ENCODE assay signal across 27 cellular contexts in genomic region chr5:169760229-169760628, GRCh38.
"Had no signal": no experiment of that assay in that cellular context is flagged by ENCODE, and none has a peak within 500 bp of the region (broad histone marks: within the 10 kb centered on the region; RNA-seq: fewer than 3 reads in every experiment).

No MANE protein-coding gene starts in this region.

- H3K4me3 ChIP-seq: stomach, testis, thoracic aorta, thyroid gland, tibial artery, tibial nerve, transverse colon, upper lobe of left lung, upper lobe of right lung, uterus, vagina had no signal

- H3K27me3 Mint-ChIP-seq: stimulated activated memory B cell treated with anti-CD40 and anti-IgM and Interleukin-4, amounts not matched to agents 10 μg/mL and 1 μg/mL and 100 μg/mL, for 72 hours; stimulated activated naive B cell treated with anti-CD40 and anti-IgM and Interleukin-4, amounts not matched to agents 10 μg/mL and 1 μg/mL and 100 μg/mL, for 72 hours; stimulated activated naive CD8-positive, alpha-beta T cell treated with anti-CD3 and anti-CD28 coated beads, Interleukin-15, amount 100 ng/mL, for 72 hours; stimulated activated naive CD8-positive, alpha-beta T cell treated with anti-CD3 and anti-CD28 coated beads, Interleukin-15, Interleukin-2, amounts not matched to agents 100 ng/mL and 50 ng/mL, for 24 hours had no signal

- H3K27ac Mint-ChIP-seq: stimulated activated memory B cell treated with anti-CD40 and anti-IgM and Interleukin-4, amounts not matched to agents 10 μg/mL and 1 μg/mL and 100 μg/mL, for 72 hours; stimulated activated naive B cell treated with anti-CD40 and anti-IgM and Interleukin-4, amounts not matched to agents 10 μg/mL and 1 μg/mL and 100 μg/mL, for 72 hours; stimulated activated naive CD8-positive, alpha-beta T cell treated with anti-CD3 and anti-CD28 coated beads, Interleukin-15, amount 100 ng/mL, for 72 hours; stimulated activated naive CD8-positive, alpha-beta T cell treated with anti-CD3 and anti-CD28 coated beads, Interleukin-15, Interleukin-2, amounts not matched to agents 100 ng/mL and 50 ng/mL, for 24 hours; type B pancreatic cell had no signal

- H3K27ac ChIP-seq: stomach, testis, thoracic aorta, thyroid gland, tibial artery, tibial nerve, transverse colon, upper lobe of left lung, upper lobe of right lung, uterus, vagina had no signal

- H3K9me3 Mint-ChIP-seq: stimulated activated effector memory CD8-positive, alpha-beta T cell treated with anti-CD3 and anti-CD28 coated beads, Interleukin-12 subunit alpha, Interleukin-12 subunit beta, amount 100 ng/mL, for 72 hours; stimulated activated naive B cell treated with anti-CD40 and anti-IgM and Interleukin-4, amounts not matched to agents 10 μg/mL and 1 μg/mL and 100 μg/mL, for 72 hours; stimulated activated naive CD8-positive, alpha-beta T cell treated with anti-CD3 and anti-CD28 coated beads, Interleukin-15, amount 100 ng/mL, for 72 hours; stimulated activated naive CD8-positive, alpha-beta T cell treated with anti-CD3 and anti-CD28 coated beads, Interleukin-15, Interleukin-2, amounts not matched to agents 100 ng/mL and 50 ng/mL, for 24 hours had no signal

- H3K36me3 Mint-ChIP-seq: type B pancreatic cell had no signal

- H3K9me3 ChIP-seq: stomach, testis, thoracic aorta, thyroid gland, tibial artery, tibial nerve, transverse colon, upper lobe of left lung, upper lobe of right lung, uterus, vagina had no signal

- H3K36me3 ChIP-seq: thoracic aorta, thyroid gland, tibial artery, tibial nerve, transverse colon, upper lobe of left lung, upper lobe of right lung, uterus, vagina had no signal

- DNase-seq: stimulated activated CD4-positive, alpha-beta T cell treated with anti-CD3 and anti-CD28 coated beads, Interleukin-2, amount 100 ng/mL, for 48 hours; stimulated activated CD4-positive, alpha-beta T cell treated with anti-CD3 and anti-CD28 coated beads, Interleukin-4, amount 100 ng/mL, for 1 hour; stimulated activated CD4-positive, alpha-beta T cell treated with anti-CD3 and anti-CD28 coated beads, Interleukin-4, amount 100 ng/mL, for 24 hours; stimulated activated CD4-positive, alpha-beta T cell treated with anti-CD3 and anti-CD28 coated beads, Interleukin-4, amount 100 ng/mL, for 4 hours; stimulated activated CD8-positive, alpha-beta memory T cell treated with anti-CD3 and anti-CD28 coated beads, Interleukin-4, amount 100 ng/mL, for 48 hours; stimulated activated naive B cell treated with anti-CD40 and anti-IgM and Interleukin-4, amounts not matched to agents 10 μg/mL and 1 μg/mL and 100 μg/mL, for 72 hours; stimulated activated naive CD4-positive, alpha-beta T cell; stimulated activated naive CD4-positive, alpha-beta T cell treated with Interleukin-2 at 50 U/mL for 16 hours; stimulated activated naive CD8-positive, alpha-beta T cell treated with anti-CD3 and anti-CD28 coated beads, Interleukin-15, amount 100 ng/mL, for 72 hours; stimulated activated naive CD8-positive, alpha-beta T cell treated with anti-CD3 and anti-CD28 coated beads, Interleukin-15, Interleukin-2, amounts not matched to agents 100 U/mL and 50 U/mL, for 24 hours; stomach; substantia nigra; testis; thyroid gland; tibial artery; transverse colon; trophoblast cell; upper lobe of left lung; upper lobe of right lung; uterus had no signal

- H3K4me3 Mint-ChIP-seq: stimulated activated effector memory CD8-positive, alpha-beta T cell treated with anti-CD3 and anti-CD28 coated beads, Interleukin-12 subunit alpha, Interleukin-12 subunit beta, amount 100 ng/mL, for 72 hours; stimulated activated memory B cell treated with anti-CD40 and anti-IgM and Interleukin-4, amounts not matched to agents 10 μg/mL and 1 μg/mL and 100 μg/mL, for 72 hours; stimulated activated naive B cell treated with anti-CD40 and anti-IgM and Interleukin-4, amounts not matched to agents 10 μg/mL and 1 μg/mL and 100 μg/mL, for 72 hours; stimulated activated naive CD8-positive, alpha-beta T cell treated with anti-CD3 and anti-CD28 coated beads, Interleukin-15, amount 100 ng/mL, for 72 hours; stimulated activated naive CD8-positive, alpha-beta T cell treated with anti-CD3 and anti-CD28 coated beads, Interleukin-15, Interleukin-2, amounts not matched to agents 100 ng/mL and 50 ng/mL, for 24 hours; type B pancreatic cell had no signal

- H3K4me1 Mint-ChIP-seq: stimulated activated effector memory CD8-positive, alpha-beta T cell treated with anti-CD3 and anti-CD28 coated beads, Interleukin-12 subunit alpha, Interleukin-12 subunit beta, amount 100 ng/mL, for 72 hours; stimulated activated naive CD8-positive, alpha-beta T cell treated with anti-CD3 and anti-CD28 coated beads, Interleukin-15, amount 100 ng/mL, for 72 hours had no signal

- H3K4me1 ChIP-seq: stomach, tibial artery, transverse colon, upper lobe of left lung, upper lobe of right lung, uterus, vagina had no signal

- H3K27me3 ChIP-seq: testis, thyroid gland, tibial artery, tibial nerve, transverse colon, upper lobe of left lung, upper lobe of right lung, uterus, vagina had no signal

- ATAC-seq: stimulated activated effector memory CD8-positive, alpha-beta T cell treated with anti-CD3 and anti-CD28 coated beads, Interleukin-12 subunit alpha, Interleukin-12 subunit beta, amount 100 ng/mL, for 72 hours; stimulated activated memory B cell treated with anti-CD40 and anti-IgM and Interleukin-4, amounts not matched to agents 10 μg/mL and 1 μg/mL and 100 μg/mL, for 72 hours; stimulated activated naive B cell treated with anti-CD40 and anti-IgM and Interleukin-4, amounts not matched to agents 10 μg/mL and 1 μg/mL and 100 μg/mL, for 72 hours; stimulated activated naive CD8-positive, alpha-beta T cell treated with anti-CD3 and anti-CD28 coated beads, Interleukin-15, amount 100 ng/mL, for 72 hours; stimulated activated naive CD8-positive, alpha-beta T cell treated with anti-CD3 and anti-CD28 coated beads, Interleukin-15, Interleukin-2, amounts not matched to agents 100 U/mL and 50 U/mL, for 24 hours; upper lobe of right lung had no signal
